8 cellular contexts compared by ENCODE assay signal in the genomic region with DNA sequence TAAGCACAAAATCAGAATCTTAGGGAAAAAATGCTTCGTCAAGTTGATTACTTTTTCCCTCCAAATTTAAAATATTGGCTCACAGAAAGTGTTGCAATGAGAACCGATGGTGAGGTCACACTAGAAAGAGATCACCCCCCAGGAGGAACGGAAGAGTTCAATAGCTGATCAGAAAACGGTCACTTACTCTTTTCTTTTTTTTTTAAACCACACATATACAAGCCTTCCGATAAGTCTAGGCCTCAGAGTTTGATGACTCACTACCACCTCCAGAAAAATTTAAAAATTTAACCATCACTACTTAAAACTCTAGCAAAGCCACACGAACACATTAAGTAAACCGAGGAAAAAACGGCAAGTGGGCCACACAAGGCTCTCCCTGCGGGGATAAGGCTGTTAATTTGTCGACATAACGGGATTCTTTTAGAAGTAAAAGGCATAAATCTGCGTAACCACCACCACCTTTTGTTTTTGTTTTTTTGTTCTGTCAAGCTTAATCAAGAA. TPM values are rescaled to one million over a fixed set of nuclear protein-coding genes. Genes with fewer than 3 reads are reported as not detected.
DNase-seq lines count a peak whose midpoint lies in the region; TF ChIP-seq lines count a peak whose summit lies in the region.

No MANE protein-coding gene starts in this region.

- DNase-seq in GM12864 (ENCODE audit: low read depth) (no peak), RPMI7951 (ENCODE audit: low read depth) (peak; percentile 46), NCI-H2081 (lab: John Stamatoyannopoulos, UW) (no peak), islet precursor cell (no peak), NCI-H345 (lab: John Stamatoyannopoulos, UW) (no peak), globus pallidus (ENCODE audit: low spot score) (no peak)

- H3K27me3 ChIP-seq in endocrine pancreas (ENCODE audit: control insufficient read depth, insufficient read depth, low read length) (no peaks in the 10 kb centered on the region), neutrophil (no peaks in the 10 kb centered on the region)

- no peak for TF ChIP-seq CTCF in GM12864 (IDR thresholded peaks at IDR 0.05; ENCODE audit: low read depth, low read length, missing control alignments)
- TF ChIP-seq CTCF in neutrophil (IDR thresholded peaks at IDR 0.05), result no peak

- H3K4me1 ChIP-seq in endocrine pancreas (ENCODE audit: control insufficient read depth, insufficient read depth, low read length) (peaks cover 12% of the 10 kb centered on the region), neutrophil (ENCODE audit: control insufficient read depth in 1 of 2, insufficient read depth in 1 of 2, low read depth in 1 of 2, low read length in 1 of 2) (peaks cover 42 to 46% of the 10 kb centered on the region in 2 experiments)

- H3K36me3 ChIP-seq in endocrine pancreas (ENCODE audit: control insufficient read depth, insufficient read depth, low read length), result no peaks in the 10 kb centered on the region
- H3K36me3 ChIP-seq in neutrophil, result peaks cover 7% of the 10 kb centered on the region

- peak overlapping the region; percentile 95 for H3K27ac ChIP-seq in neutrophil

- H3K4me3 ChIP-seq in GM12864 (ENCODE audit: low read depth, low read length) (peak overlapping the region; percentile 89), endocrine pancreas (ENCODE audit: control insufficient read depth, insufficient read depth, low read length) (peak overlapping the region; percentile 96), neutrophil (ENCODE audit: low read depth in 1 of 2, low read length in 1 of 2) (peak overlapping the region; percentile 75 to 89)

- H3K9me3 ChIP-seq in endocrine pancreas (ENCODE audit: control insufficient read depth, low read length), result no peaks in the 10 kb centered on the region
- no peaks in the 10 kb centered on the region for H3K9me3 ChIP-seq in neutrophil

- H3K9ac ChIP-seq in endocrine pancreas (ENCODE audit: control insufficient read depth, insufficient read depth, low read length), result peak overlapping the region; percentile 87

RNA-seq across cellular contexts. Expression of a gene that starts 1.2 kb away (rescaled TPM):
- 188 and 217 TPM in 2 replicates for total RNA-seq in RPMI7951 (2014; rRNA removed; shearing (Covaris generic))

RNA-seq across cellular contexts. Expression of a gene that starts 1.5 kb away (rescaled TPM):
- 1.5 and 1.7 TPM in 2 replicates for total RNA-seq in RPMI7951 (2014; rRNA removed; shearing (Covaris generic))

RNA-seq across cellular contexts. Expression of a gene that starts 18.3 kb away (rescaled TPM):
- 15.0 and 15.7 TPM in 2 replicates for total RNA-seq in RPMI7951 (2014; rRNA removed; shearing (Covaris generic))

RNA-seq across cellular contexts. Expression of a gene that starts 18.4 kb away (rescaled TPM):
- total RNA-seq in RPMI7951 (2014; rRNA removed; shearing (Covaris generic)), result 13.3 and 15.9 TPM in 2 replicates

RNA-seq across cellular contexts. Expression of a gene that starts 26.6 kb away (rescaled TPM):
- 1,811 and 1,953 TPM in 2 replicates for total RNA-seq in RPMI7951 (2014; rRNA removed; shearing (Covaris generic))
